8 cellular contexts compared by ENCODE assay signal in the genomic region with DNA sequence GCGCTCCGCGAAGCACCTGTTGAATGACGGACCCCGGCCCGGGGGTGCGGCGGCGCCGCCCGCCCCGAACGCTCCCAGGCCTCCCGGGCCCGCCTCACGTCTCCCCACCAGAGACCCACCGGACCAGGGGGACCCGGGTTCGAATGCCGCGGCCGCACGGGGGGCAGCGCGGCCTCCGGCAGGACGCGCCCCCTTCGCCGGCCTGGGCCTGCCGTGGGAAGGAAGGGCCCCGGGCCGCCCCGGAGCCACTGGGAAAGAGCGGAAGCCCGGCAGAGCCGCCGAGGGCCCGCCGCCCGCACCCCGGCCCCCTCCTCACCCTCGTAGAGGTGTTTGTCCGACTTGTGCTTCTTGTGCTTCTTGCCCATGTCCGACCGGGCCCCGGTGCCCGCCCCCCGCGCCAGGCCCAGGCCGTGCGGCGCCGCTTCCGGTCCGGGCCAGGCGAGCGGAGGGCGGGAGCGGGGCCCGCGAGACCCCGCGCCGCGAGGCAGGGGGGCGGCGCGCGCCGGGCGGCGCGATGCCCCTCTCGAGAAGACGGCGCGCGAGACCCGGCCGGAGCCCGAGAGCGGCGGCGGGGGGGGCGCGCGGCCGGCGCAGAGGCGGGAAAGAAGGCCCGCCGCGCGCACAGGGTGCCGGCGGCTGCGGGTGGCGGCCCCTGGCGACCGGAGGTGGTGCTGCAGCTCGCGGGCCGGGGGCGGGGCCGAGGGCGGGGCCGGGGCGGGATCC. TPM values are rescaled to one million over a fixed set of nuclear protein-coding genes. Genes with fewer than 3 reads are reported as not detected.
DNase-seq lines count a peak whose midpoint lies in the region; ATAC-seq and TF ChIP-seq lines count a peak whose summit lies in the region.

A gene (minus strand): TSS at position 579 of the 723 bp plus-strand sequence. CDS start 214 bp downstream, at position 365.

- H3K36me3 ChIP-seq in neuron (ENCODE audit: insufficient read depth, low read length), result peaks cover 38% of the 10 kb centered on the region
- H3K36me3 ChIP-seq in subcutaneous abdominal adipose tissue (ENCODE audit: control insufficient read depth in 5 of 5, insufficient read depth in 5 of 5, low read length in 5 of 5), result peaks cover 7 to 21% (median 9%) of the 10 kb centered on the region in 5 donors

- no peaks in the 10 kb centered on the region for H3K27me3 ChIP-seq in foreskin keratinocyte
- no peaks in the 10 kb centered on the region for H3K27me3 ChIP-seq in neuron (ENCODE audit: insufficient read depth, low read length)
- H3K27me3 ChIP-seq in subcutaneous abdominal adipose tissue (ENCODE audit: control insufficient read depth in 5 of 5, insufficient read depth in 4 of 5, low read length in 5 of 5), result no peaks in the 10 kb centered on the region

- H3K9ac ChIP-seq in subcutaneous abdominal adipose tissue (ENCODE audit: low read length in 5 of 5), result peak within 1 kb of the TSS; percentile 79 to 92 (median 89)

- no peaks in the 10 kb centered on the region for H3K27me3 Mint-ChIP-seq in activated T-helper 17 cell treated with anti-CD3 and anti-CD28 coated beads, Interleukin-2, amount 50 U/mL, for 72 hours

- H2AFZ ChIP-seq in neuron (ENCODE audit: low read depth, low read length), result peak within 1 kb of the TSS; percentile 49

- TF ChIP-seq CTCF in foreskin keratinocyte (conservative IDR thresholded peaks at IDR 0.05), result peak; percentile 47

- H3K4me1 Mint-ChIP-seq in activated T-helper 17 cell treated with anti-CD3 and anti-CD28 coated beads, Interleukin-2, amount 50 U/mL, for 72 hours, result peaks cover 31% of the 10 kb centered on the region

- H3K4me3 ChIP-seq in neuron (ENCODE audit: low read length), result peak within 1 kb of the TSS; percentile 93
- H3K4me3 ChIP-seq in subcutaneous abdominal adipose tissue (ENCODE audit: low read depth in 1 of 5, low read length in 5 of 5), result peak within 1 kb of the TSS; percentile 75 to 86 (median 83)

- ATAC-seq in HG03342 (IDR thresholded peaks at IDR 0.05; ENCODE audit: unreplicated experiment) (peak; percentile 62), foreskin keratinocyte (peak; percentile 72)
- peak; percentile 80 for ATAC-seq in activated T-helper 17 cell treated with anti-CD3 and anti-CD28 coated beads, Interleukin-2, amount 50 U/mL, for 72 hours (replicated peaks)

- peak within 1 kb of the TSS; percentile 32 for H3K27ac ChIP-seq in foreskin keratinocyte
- H3K27ac ChIP-seq in subcutaneous abdominal adipose tissue (ENCODE audit: low read depth, low read length), result peak within 1 kb of the TSS; percentile 78

- peak; percentile 65 for TF ChIP-seq POLR2A in GM19099 (IDR thresholded peaks at IDR 0.05; ENCODE audit: extremely low read depth, insufficient read length, low read depth)

- H3K9me3 ChIP-seq in neuron (ENCODE audit: low read length) (no peaks in the 10 kb centered on the region), subcutaneous abdominal adipose tissue (ENCODE audit: control insufficient read depth in 5 of 5, low read length in 5 of 5) (no peaks in the 10 kb centered on the region)

- H3K4me3 Mint-ChIP-seq in activated T-helper 17 cell treated with anti-CD3 and anti-CD28 coated beads, Interleukin-2, amount 50 U/mL, for 72 hours, result peak within 1 kb of the TSS; percentile 92

- peaks cover 51% of the 10 kb centered on the region for H3K36me3 Mint-ChIP-seq in activated T-helper 17 cell treated with anti-CD3 and anti-CD28 coated beads, Interleukin-2, amount 50 U/mL, for 72 hours (ENCODE audit: low read depth)

- no peaks in the 10 kb centered on the region for H3K9me3 Mint-ChIP-seq in activated T-helper 17 cell treated with anti-CD3 and anti-CD28 coated beads, Interleukin-2, amount 50 U/mL, for 72 hours

- H3K27ac Mint-ChIP-seq in activated T-helper 17 cell treated with anti-CD3 and anti-CD28 coated beads, Interleukin-2, amount 50 U/mL, for 72 hours, result peak within 1 kb of the TSS; percentile 97

- DNase-seq in C1 segment of cervical spinal cord (lab: John Stamatoyannopoulos, UW) (peak in 12 of 14 donors; percentile 27 to 84 (median 51)), RKO (ENCODE audit: low spot score) (peak; percentile 69), foreskin keratinocyte (no peak)

- peaks cover 14% of the 10 kb centered on the region for H3K4me1 ChIP-seq in foreskin keratinocyte
- peaks cover 16% of the 10 kb centered on the region for H3K4me1 ChIP-seq in neuron (ENCODE audit: insufficient read depth, low read length)
- peaks cover 3 to 36% (median 28%) of the 10 kb centered on the region in 5 donors for H3K4me1 ChIP-seq in subcutaneous abdominal adipose tissue (ENCODE audit: control insufficient read depth in 5 of 5, insufficient read depth in 5 of 5, low read length in 5 of 5)

RNA-seq across cellular contexts. Expression of the gene that starts here (rescaled TPM):
- total RNA-seq in activated T-helper 17 cell treated with anti-CD3 and anti-CD28 coated beads, Interleukin-2, amount 50 U/mL, for 72 hours, result 10 to 100 TPM; 53.5 to 63.9 TPM
- 71.0 and 78.8 TPM in 2 replicates for total RNA-seq in foreskin keratinocyte
- polyA plus RNA-seq in foreskin keratinocyte, result 48.7 and 58.9 TPM in 2 replicates

Comparison
In these comparisons a context has a peak if more than half of its experiments do, and no peak if none do; other contexts are left out.
1. DNase-seq: peak in C1 segment of cervical spinal cord (12 of 14) and RKO (single experiment); none in foreskin keratinocyte (0 of 2).
2. Peak in every context shown above with its lines, with median percentiles within 50 percentile points of each other: ATAC-seq.